8 cellular contexts compared by ENCODE assay signal in genomic region chrX:80810365-80810978, GRCh38. TPM values are rescaled to one million over a fixed set of nuclear protein-coding genes. Genes with fewer than 3 reads are reported as not detected.
DNase-seq lines count a peak whose midpoint lies in the region; ATAC-seq and TF ChIP-seq lines count a peak whose summit lies in the region.

No MANE protein-coding gene starts in this region.

- CTCF ChIA-PET in Caco-2 (lab: Charles Lee) = interaction anchor here (0.7 kb wide), 1 partner anchor 38 kb away, joined by 4 read pairs; no protein-coding TSS in a partner anchor

- no peaks in the 10 kb centered on the region for H3K27me3 ChIP-seq in Caco-2 (replicated peaks; ENCODE audit: control insufficient read depth, insufficient read depth, low read length)

- POLR2A ChIA-PET in Caco-2 (lab: Charles Lee) = no interaction called here

- H3K9me3 Mint-ChIP-seq in Caco-2 (ENCODE audit: unreplicated experiment) (no peaks in the 10 kb centered on the region), natural killer cell (peaks cover 0 to 3% of the 10 kb centered on the region in 2 donors)

- peak overlapping the region; percentile 88 for H3K27ac Mint-ChIP-seq in Caco-2 (ENCODE audit: unreplicated experiment)
- peak overlapping the region; percentile 96 to 97 for H3K27ac Mint-ChIP-seq in natural killer cell

- TSS peak; percentile 88 for BruUV-seq in Caco-2 (replicated peaks; lab: Mats Ljungman, UMichigan)

- H3K4me3 Mint-ChIP-seq in Caco-2 (ENCODE audit: unreplicated experiment) = peak overlapping the region; percentile 96
- H3K4me3 Mint-ChIP-seq in natural killer cell = peak overlapping the region; percentile 93

- no peaks in the 10 kb centered on the region for H3K4me1 Mint-ChIP-seq in Caco-2 (ENCODE audit: low read depth, unreplicated experiment)
- peaks cover 14 to 18% of the 10 kb centered on the region in 2 donors for H3K4me1 Mint-ChIP-seq in natural killer cell

- DNase-seq in Caco-2 (peak in 1 of 2 experiments; percentile 1), NAMALWA (ENCODE audit: low spot score) (peak; percentile 8), dermis blood vessel endothelial cell (peak; percentile 24), natural killer cell (no peak), NOMO-1 treated with dmso at 0.1 percent for 144 hours (lab: John Stamatoyannopoulos, UW; ENCODE audit: unreplicated experiment) (no peak), Kasumi-1 (lab: John Stamatoyannopoulos, UW) (no peak), H4 (ENCODE audit: low spot score) (no peak)

- peak overlapping the region; percentile 55 for H3K4me3 ChIP-seq in Caco-2 (ENCODE audit: low read depth, low read length)

- H3K4me1 ChIP-seq in Caco-2 = no peaks in the 10 kb centered on the region

- H3K27me3 Mint-ChIP-seq in Caco-2 (ENCODE audit: insufficient read depth, unreplicated experiment) (no peaks in the 10 kb centered on the region), natural killer cell (ENCODE audit: low read depth in 2 of 2) (peaks cover 0 to 4% of the 10 kb centered on the region in 2 donors)

- H3K36me3 Mint-ChIP-seq in Caco-2 (ENCODE audit: insufficient read depth, unreplicated experiment) (peaks cover 11% of the 10 kb centered on the region), natural killer cell (no peaks in the 10 kb centered on the region)

- H3K9me3 ChIP-seq in Caco-2 = no peaks in the 10 kb centered on the region

- intact Hi-C loops in Caco-2 (cut with micrococcal nuclease; ENCODE audit: unreplicated experiment) = no loop called here
- intact Hi-C loops in natural killer cell (cut with micrococcal nuclease) = no loop called here

- TF ChIP-seq CTCF in Caco-2 (IDR thresholded peaks at IDR 0.05; ENCODE audit: insufficient read depth in 1 of 2, low read depth in 1 of 2, low read length in 1 of 2, severe bottlenecking in 1 of 2, unreplicated experiment in 1 of 2) (no peak), natural killer cell (IDR thresholded peaks at IDR 0.05) (no peak)

- no peaks in the 10 kb centered on the region for H3K36me3 ChIP-seq in Caco-2 (ENCODE audit: control insufficient read depth, insufficient read depth, low read length)

- no peak for ATAC-seq in natural killer cell
- ATAC-seq in GM18858 (IDR thresholded peaks at IDR 0.05; ENCODE audit: unreplicated experiment) = no peak

RNA-seq across cellular contexts. Expression of gene BRWD3, which starts 0.8 kb away (rescaled TPM):
- 17.1 and 19.0 TPM in 2 replicates for total RNA-seq in Caco-2 (2022)
- total RNA-seq in dermis blood vessel endothelial cell = 15.1 and 23.4 TPM in 2 replicates
- total RNA-seq in natural killer cell = 10 to 100 TPM; 55.7 to 66.1 (median 60.4) TPM
- total RNA-seq in H4 (2014; rRNA removed; shearing (Covaris generic)) = 6.0 and 6.4 TPM in 2 replicates

Comparison
In these comparisons a context has a peak if more than half of its experiments do, and no peak if none do; other contexts are left out.
1. DNase-seq: peak in NAMALWA (single experiment) and dermis blood vessel endothelial cell (single experiment); none in natural killer cell (single experiment), NOMO-1 treated with dmso at 0.1 percent for 144 hours (single experiment), Kasumi-1 (0 of 2) and H4 (single experiment).